ENCODE assay signal across 12 cellular contexts in the genomic region with DNA sequence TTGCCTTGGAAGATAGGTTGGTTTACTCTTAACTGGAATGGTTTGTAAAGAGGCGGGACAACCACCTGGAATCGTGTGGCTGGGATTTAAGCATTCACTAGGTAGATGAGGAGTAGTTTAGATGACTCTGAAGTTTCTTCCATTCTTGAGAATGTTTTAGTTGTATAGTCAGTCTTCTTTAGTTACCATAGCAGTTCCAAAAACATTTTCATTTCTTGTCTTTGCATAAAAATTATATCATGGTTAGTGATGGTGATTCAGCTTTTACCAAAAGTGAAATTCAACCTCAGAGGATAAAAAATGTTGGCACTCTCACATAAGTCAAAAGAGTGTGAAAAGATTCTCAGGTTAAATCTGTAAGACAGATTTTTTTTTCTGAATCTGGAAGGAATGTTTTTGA.
"Had no signal": no experiment of that assay in that cellular context is flagged by ENCODE, and none has a peak within 500 bp of the region (broad histone marks: within the 10 kb centered on the region; RNA-seq: fewer than 3 reads in every experiment).

No MANE protein-coding gene starts in this region.

- H3K27ac Mint-ChIP-seq: activated B cell treated with CpG ODN at 0.5 μM for 24 hours had no signal

- H2AFZ ChIP-seq: hepatocyte had no signal

- H3K4me2 ChIP-seq: hepatocyte had no signal

- H3K27me3 Mint-ChIP-seq: activated B cell treated with CpG ODN at 0.5 μM for 24 hours had no signal

- H3K27ac ChIP-seq: ascending aorta, coronary artery, hepatocyte, stomach, thyroid gland, uterus had no signal

- H3K79me2 ChIP-seq: hepatocyte had no signal

- H3K27me3 ChIP-seq: ascending aorta, hepatocyte, stomach, thyroid gland, uterus had no signal

- H3K9me3 ChIP-seq: ascending aorta, thyroid gland, uterus had no signal

- H3K4me1 ChIP-seq: ascending aorta, uterus had no signal

- H3K36me3 ChIP-seq: thyroid gland, uterus had no signal

- DNase-seq: activated B cell treated with CpG ODN at 0.5 μM for 24 hours; activated CD4-positive, alpha-beta T cell treated with anti-CD3 and anti-CD28 coated beads, Interleukin-2, amount 50 U/mL, for 4 hours; effector CD8-positive, alpha-beta T cell; stimulated activated CD4-positive, alpha-beta T cell treated with anti-CD3 and anti-CD28 coated beads, Interleukin-15, amount 100 ng/mL, for 24 hours; stimulated activated CD4-positive, alpha-beta T cell treated with anti-CD3 and anti-CD28 coated beads, Interleukin-4, amount 100 ng/mL, for 24 hours; stomach; T-helper 2 cell; thyroid gland; uterus had no signal

- H3K4me3 ChIP-seq: ascending aorta, coronary artery, hepatocyte, stomach, thyroid gland, uterus had no signal

- H3K4me3 Mint-ChIP-seq: activated B cell treated with CpG ODN at 0.5 μM for 24 hours had no signal
